ENCODE assay signal across 22 cellular contexts in the genomic region with DNA sequence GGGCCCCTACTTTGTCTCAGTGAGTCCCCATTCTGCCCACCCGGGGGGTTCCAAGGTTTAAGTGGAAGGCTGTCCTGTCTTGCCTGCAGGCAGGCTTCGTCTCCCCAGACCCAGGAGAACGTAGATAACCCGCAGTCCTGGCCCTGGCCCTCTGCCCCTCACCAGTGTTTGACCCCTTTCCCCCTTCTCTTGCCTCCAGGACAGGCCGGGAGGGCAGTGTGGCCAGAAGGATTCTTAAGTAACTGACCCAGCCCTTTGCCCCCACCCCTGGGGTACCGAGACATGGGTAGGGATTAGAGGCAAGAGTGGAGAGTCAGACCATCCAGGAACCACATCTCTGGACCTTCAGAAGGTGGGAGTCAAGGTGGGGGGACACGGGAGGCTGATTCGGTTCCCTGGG. TPM values are rescaled to one million over a fixed set of nuclear protein-coding genes. Genes with fewer than 3 reads are reported as not detected.
"Had no signal": no experiment of that assay in that cellular context is flagged by ENCODE, and none has a peak within 500 bp of the region (broad histone marks: within the 10 kb centered on the region; RNA-seq: fewer than 3 reads in every experiment).

No MANE protein-coding gene starts in this region.

- H3K4me1 ChIP-seq: parathyroid adenoma, SJSA1 had no signal

- H3K9ac ChIP-seq: parathyroid adenoma had no signal

- H3K27ac ChIP-seq: epithelial cell of prostate, parathyroid adenoma, SJSA1 had no signal

- H3K9me3 Mint-ChIP-seq: dendritic cell treated with granulocyte-macrophage colony-stimulating factor and Interleukin-4, amounts not matched to agents 40 ng/mL and 50 ng/mL, for 4 days; effector memory CD8-positive, alpha-beta T cell; naive B cell; WTC11 had no signal

- H3K4me1 Mint-ChIP-seq: WTC11 had no signal

- H3K4me3 ChIP-seq: heart right ventricle, SJSA1 had no signal

- DNase-seq: activated CD4-positive, alpha-beta T cell treated with anti-CD3 and anti-CD28 coated beads for 48 hours; activated T-cell treated with anti-CD3 and anti-CD28 coated beads for 4 hours; anterior cingulate cortex; effector memory CD8-positive, alpha-beta T cell; heart right ventricle; mammary epithelial cell; naive B cell; stimulated activated CD4-positive, alpha-beta T cell treated with anti-CD3 and anti-CD28 coated beads, Interleukin-2, amount 100 ng/mL, for 48 hours; stimulated activated naive CD4-positive, alpha-beta T cell; trophoblast cell had no signal

- H3K9me3 ChIP-seq: heart right ventricle, neutrophil, SJSA1 had no signal

- H3K27me3 ChIP-seq: heart right ventricle, neutrophil, SJSA1 had no signal

- H3K27ac Mint-ChIP-seq: activated naive CD8-positive, alpha-beta T cell; dendritic cell treated with granulocyte-macrophage colony-stimulating factor and Interleukin-4, amounts not matched to agents 40 ng/mL and 50 ng/mL, for 4 days; WTC11 had no signal

- ATAC-seq: effector memory CD8-positive, alpha-beta T cell; heart right ventricle; WTC11 had no signal

- H3K27me3 Mint-ChIP-seq: activated naive CD8-positive, alpha-beta T cell; dendritic cell treated with granulocyte-macrophage colony-stimulating factor and Interleukin-4, amounts not matched to agents 40 ng/mL and 50 ng/mL, for 4 days; effector memory CD8-positive, alpha-beta T cell; naive B cell had no signal

- H3K4me3 Mint-ChIP-seq: activated naive CD8-positive, alpha-beta T cell; dendritic cell treated with granulocyte-macrophage colony-stimulating factor and Interleukin-4, amounts not matched to agents 40 ng/mL and 50 ng/mL, for 4 days; effector memory CD8-positive, alpha-beta T cell; naive B cell; WTC11 had no signal

RNA-seq across cellular contexts. Expression of a gene that starts 11.0 kb away (rescaled TPM):
- total RNA-seq: frontal cortex had no signal

RNA-seq across cellular contexts. Expression of a gene that starts 43.8 kb away (rescaled TPM):
- total RNA-seq: cerebellum; frontal cortex; mammary epithelial cell; mononuclear cell; renal cortical epithelial cell; SJSA1; T-helper 2 cell treated with Interferon-gamma antibody and Interleukin-4, amounts not matched to agents 100 ng/mL and 5 ng/mL, for 36 hours had no signal
- polyA plus RNA-seq: mammary epithelial cell had no signal

RNA-seq across cellular contexts. Expression of a gene that starts 52.3 kb away (rescaled TPM):
- total RNA-seq: cerebellum; frontal cortex; heart right ventricle; mononuclear cell; renal cortical epithelial cell; SJSA1; T-helper 2 cell treated with Interferon-gamma antibody and Interleukin-4, amounts not matched to agents 100 ng/mL and 5 ng/mL, for 36 hours had no signal
- polyA plus RNA-seq: heart right ventricle had no signal
